In genomic region chr16:27238016-27238587, GRCh38 we compare ENCODE assay signal across 8 cellular contexts. TPM values are rescaled to one million over a fixed set of nuclear protein-coding genes. Genes with fewer than 3 reads are reported as not detected.
DNase-seq lines count a peak whose midpoint lies in the region; ATAC-seq and TF ChIP-seq lines count a peak whose summit lies in the region.

No MANE protein-coding gene starts in this region.

- H3K36me3 Mint-ChIP-seq in activated naive CD4-positive, alpha-beta T cell treated with anti-CD3 and anti-CD28 coated beads for 36 hours (ENCODE audit: low read depth), result peaks cover 7% of the 10 kb centered on the region

- 79% methylated on average over 16 of the region's 16 CpGs for WGBS in prostate gland

- H3K27ac Mint-ChIP-seq in activated naive CD4-positive, alpha-beta T cell treated with anti-CD3 and anti-CD28 coated beads for 36 hours, result peak overlapping the region; percentile 98

- intact Hi-C loops in activated naive CD4-positive, alpha-beta T cell treated with anti-CD3 and anti-CD28 coated beads for 36 hours (cut with micrococcal nuclease), result no loop called here
- intact Hi-C loops in vagina (cut with DNase I), result loop anchor here (5.0 kb wide), 1 partner anchor 129 kb away; no protein-coding TSS in a partner anchor
- intact Hi-C loops in prostate gland (cut with DNase I), result no loop called here

- ATAC-seq in GM21367 (IDR thresholded peaks at IDR 0.05; ENCODE audit: unreplicated experiment), result peak; percentile 8
- ATAC-seq in HG03520 (IDR thresholded peaks at IDR 0.05; ENCODE audit: unreplicated experiment), result peak; percentile 2

- H3K27me3 ChIP-seq in vagina (no peaks in the 10 kb centered on the region), prostate gland (replicated peaks; ENCODE audit: insufficient read depth) (no peaks in the 10 kb centered on the region)

- H3K9me3 Mint-ChIP-seq in activated naive CD4-positive, alpha-beta T cell treated with anti-CD3 and anti-CD28 coated beads for 36 hours, result no peaks in the 10 kb centered on the region

- no peak overlapping the region for H3K4me3 ChIP-seq in vagina
- H3K4me3 ChIP-seq in prostate gland, result no peak overlapping the region

- H3K4me1 ChIP-seq in vagina, result peaks cover 64% of the 10 kb centered on the region
- peaks cover 23% of the 10 kb centered on the region for H3K4me1 ChIP-seq in prostate gland (replicated peaks)

- peaks cover 87% of the 10 kb centered on the region for H3K4me1 Mint-ChIP-seq in activated naive CD4-positive, alpha-beta T cell treated with anti-CD3 and anti-CD28 coated beads for 36 hours (ENCODE audit: low read depth)

- no peaks in the 10 kb centered on the region for H3K9me3 ChIP-seq in vagina
- H3K9me3 ChIP-seq in prostate gland, result no peaks in the 10 kb centered on the region

- peak; percentile 54 for DNase-seq in activated naive CD4-positive, alpha-beta T cell treated with anti-CD3 and anti-CD28 coated beads for 36 hours
- peak; percentile 37 to 74 for DNase-seq in lung microvascular endothelial cell (ENCODE audit: low read depth in 2 of 2)
- no peak for DNase-seq in vagina (ENCODE audit: extremely low spot score in 2 of 2)
- no peak for DNase-seq in effector CD8-positive, alpha-beta T cell (lab: John Stamatoyannopoulos, UW)
- no peak for DNase-seq in prostate gland (ENCODE audit: low spot score)
- no peak for DNase-seq in OCI-M2 (lab: John Stamatoyannopoulos, UW; ENCODE audit: unreplicated experiment)

- H3K4me3 Mint-ChIP-seq in activated naive CD4-positive, alpha-beta T cell treated with anti-CD3 and anti-CD28 coated beads for 36 hours, result peak overlapping the region; percentile 66

- TF ChIP-seq CTCF in vagina (IDR thresholded peaks at IDR 0.05) (no peak), prostate gland (IDR thresholded peaks at IDR 0.05) (no peak)

- H3K27me3 Mint-ChIP-seq in activated naive CD4-positive, alpha-beta T cell treated with anti-CD3 and anti-CD28 coated beads for 36 hours (ENCODE audit: low read depth), result no peaks in the 10 kb centered on the region

- H3K27ac ChIP-seq in vagina, result peak overlapping the region; percentile 60
- no peak overlapping the region for H3K27ac ChIP-seq in prostate gland

- TF ChIP-seq POLR2A in vagina (IDR thresholded peaks at IDR 0.05) (no peak), prostate gland (IDR thresholded peaks at IDR 0.05) (no peak)

- H3K36me3 ChIP-seq in vagina, result no peaks in the 10 kb centered on the region
- no peaks in the 10 kb centered on the region for H3K36me3 ChIP-seq in prostate gland

- CTCF ChIA-PET in activated naive CD4-positive, alpha-beta T cell treated with anti-CD3 and anti-CD28 coated beads for 36 hours (lab: Charles Lee), result interaction anchor here (1.0 to 7.3 kb wide), 7 partner anchors 12 to 133 kb away, joined by 3 to 132 read pairs (median 38); no protein-coding TSS in a partner anchor

RNA-seq across cellular contexts. Expression of gene NSMCE1, which starts 30.5 kb away (rescaled TPM):
- 100 to 1,000 TPM; 112 to 117 TPM for total RNA-seq in activated naive CD4-positive, alpha-beta T cell treated with anti-CD3 and anti-CD28 coated beads for 36 hours
- total RNA-seq in lung microvascular endothelial cell, result 34.4 and 41.1 TPM in 2 replicates
- 24.6 TPM for total RNA-seq in vagina
- 10 to 100 TPM; 55.4 to 71.7 TPM for total RNA-seq in prostate gland

RNA-seq across cellular contexts. Expression of gene KDM8, which starts 34.8 kb away (rescaled TPM):
- 10 to 100 TPM; 11.3 to 13.9 TPM for total RNA-seq in activated naive CD4-positive, alpha-beta T cell treated with anti-CD3 and anti-CD28 coated beads for 36 hours
- total RNA-seq in lung microvascular endothelial cell, result 2.0 and 3.2 TPM in 2 replicates
- total RNA-seq in vagina, result 1.5 TPM
- total RNA-seq in prostate gland, result 10 to 100 TPM in 1 of 2 donors, 1 to 10 TPM in 1; 5.6 to 15.3 TPM

Comparison
In these comparisons a context has a peak if more than half of its experiments do, and no peak if none do; other contexts are left out.
1. DNase-seq: peak in activated naive CD4-positive, alpha-beta T cell treated with anti-CD3 and anti-CD28 coated beads for 36 hours (single experiment) and lung microvascular endothelial cell (2 of 2); none in vagina (0 of 2), effector CD8-positive, alpha-beta T cell (single experiment), prostate gland (single experiment) and OCI-M2 (single experiment).